In the genomic region with DNA sequence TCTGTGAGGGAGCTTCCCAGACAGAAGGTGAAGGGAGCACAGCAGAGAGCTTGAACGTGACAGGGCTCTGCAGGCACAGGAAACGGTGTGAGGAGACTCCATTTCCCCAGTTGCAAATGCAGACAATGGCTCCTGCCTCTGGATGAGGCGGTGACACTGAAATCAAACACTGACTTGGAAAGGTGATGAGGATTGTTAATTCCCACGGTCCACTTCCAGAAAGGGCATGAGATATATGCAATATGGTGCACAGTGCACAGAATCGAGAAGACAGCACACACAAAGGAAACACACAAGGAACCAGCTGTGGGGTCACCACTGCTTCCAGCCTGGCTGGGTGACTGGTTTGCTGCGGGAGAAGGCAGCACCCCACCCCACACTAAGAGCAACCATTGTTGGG, we compare ENCODE assay signal across 21 cellular contexts.
"Had no signal": no experiment of that assay in that cellular context is flagged by ENCODE, and none has a peak within 500 bp of the region (broad histone marks: within the 10 kb centered on the region; RNA-seq: fewer than 3 reads in every experiment).

No MANE protein-coding gene starts in this region.

- H3K9ac ChIP-seq: neural progenitor cell had no signal

- H3K36me3 Mint-ChIP-seq: brain, neural progenitor cell, WTC11 had no signal

- H3K36me3 ChIP-seq: neural progenitor cell had no signal

- H3K4me1 Mint-ChIP-seq: WTC11 had no signal

- H3K4me2 ChIP-seq: neural progenitor cell had no signal

- H3K27ac ChIP-seq: heart right ventricle, lower lobe of right lung, neural progenitor cell, right lobe of liver, skin epidermis, stomach, transverse colon had no signal

- H3K27me3 Mint-ChIP-seq: activated CD4-positive, alpha-beta T cell treated with anti-CD3 and anti-CD28 coated beads for 36 hours; naive B cell had no signal

- H3K27me3 ChIP-seq: heart right ventricle, neural progenitor cell, right lobe of liver, stomach, transverse colon had no signal

- H3K9me3 Mint-ChIP-seq: activated naive CD4-positive, alpha-beta T cell treated with anti-CD3 and anti-CD28 coated beads for 36 hours; activated T-cell treated with anti-CD3 and anti-CD28 coated beads, Interleukin-2, amount 50 U/mL, for 4 hours; brain; naive B cell; neural progenitor cell; WTC11 had no signal

- H3K4me3 ChIP-seq: heart right ventricle, lower lobe of right lung, neural progenitor cell, right lobe of liver, skin epidermis, stomach, transverse colon had no signal

- H3K27ac Mint-ChIP-seq: activated CD4-positive, alpha-beta T cell treated with anti-CD3 and anti-CD28 coated beads for 36 hours; activated naive CD4-positive, alpha-beta T cell treated with anti-CD3 and anti-CD28 coated beads for 36 hours; WTC11 had no signal

- H3K9me3 ChIP-seq: lower lobe of right lung, right lobe of liver, stomach, transverse colon had no signal

- DNase-seq: activated CD4-positive, alpha-beta T cell treated with anti-CD3 and anti-CD28 coated beads for 36 hours; activated naive CD4-positive, alpha-beta T cell treated with anti-CD3 and anti-CD28 coated beads for 36 hours; activated T-cell treated with anti-CD3 and anti-CD28 coated beads, Interleukin-2, amount 50 U/mL, for 4 hours; dermis blood vessel endothelial cell; effector CD8-positive, alpha-beta T cell; erythroblast; foreskin fibroblast; heart right ventricle; lower lobe of right lung; mesendoderm; naive B cell; right lobe of liver; stimulated activated CD4-positive, alpha-beta T cell treated with anti-CD3 and anti-CD28 coated beads, Interleukin-1b, Interleukin-23, amount 100 ng/mL, for 48 hours; stomach; T1000; transverse colon had no signal

- H3K4me3 Mint-ChIP-seq: activated CD4-positive, alpha-beta T cell treated with anti-CD3 and anti-CD28 coated beads for 36 hours; activated naive CD4-positive, alpha-beta T cell treated with anti-CD3 and anti-CD28 coated beads for 36 hours; activated T-cell treated with anti-CD3 and anti-CD28 coated beads, Interleukin-2, amount 50 U/mL, for 4 hours; brain; neural progenitor cell; WTC11 had no signal

- ATAC-seq: activated CD4-positive, alpha-beta T cell treated with anti-CD3 and anti-CD28 coated beads for 36 hours; activated T-cell treated with anti-CD3 and anti-CD28 coated beads, Interleukin-2, amount 50 U/mL, for 4 hours; heart right ventricle; left lobe of liver; lower lobe of right lung; right lobe of liver; WTC11 had no signal

- H3K4me1 ChIP-seq: neural progenitor cell, right lobe of liver had no signal
